Comparison of ENCODE assay signal across 1 cellular context in the genomic region with DNA sequence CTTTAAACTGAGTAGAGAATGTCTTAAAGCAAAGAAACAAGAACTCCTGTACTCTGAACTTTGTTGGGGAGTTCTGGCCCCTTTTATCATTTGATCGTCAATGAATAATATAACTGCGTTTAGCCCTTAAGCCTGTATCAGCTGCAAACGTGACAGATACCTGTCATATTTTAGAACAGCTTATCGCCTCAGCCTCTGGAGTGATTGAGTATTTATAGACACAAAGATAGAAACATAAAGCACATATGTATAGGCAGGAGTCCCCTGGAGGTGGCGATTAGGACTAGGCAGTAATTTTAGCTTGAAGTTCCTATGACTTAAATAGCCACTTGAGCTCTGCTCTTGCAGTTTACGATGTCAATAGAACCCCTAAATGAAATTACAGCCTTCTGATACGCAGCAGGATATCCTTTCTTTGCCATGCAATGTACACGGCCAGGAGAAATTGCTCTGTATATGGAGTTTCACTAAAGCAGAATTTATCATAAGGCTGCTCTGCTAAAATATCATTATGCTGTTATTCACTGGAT.
TF ChIP-seq lines count a peak whose summit lies in the region.

No MANE protein-coding gene starts in this region.

TF ChIP-seq in GM23338, 12 proteins besides CTCF, POLR2A, EP300 and RAD21 (continued from another document):
- TF ChIP-seq, protein P1, sequence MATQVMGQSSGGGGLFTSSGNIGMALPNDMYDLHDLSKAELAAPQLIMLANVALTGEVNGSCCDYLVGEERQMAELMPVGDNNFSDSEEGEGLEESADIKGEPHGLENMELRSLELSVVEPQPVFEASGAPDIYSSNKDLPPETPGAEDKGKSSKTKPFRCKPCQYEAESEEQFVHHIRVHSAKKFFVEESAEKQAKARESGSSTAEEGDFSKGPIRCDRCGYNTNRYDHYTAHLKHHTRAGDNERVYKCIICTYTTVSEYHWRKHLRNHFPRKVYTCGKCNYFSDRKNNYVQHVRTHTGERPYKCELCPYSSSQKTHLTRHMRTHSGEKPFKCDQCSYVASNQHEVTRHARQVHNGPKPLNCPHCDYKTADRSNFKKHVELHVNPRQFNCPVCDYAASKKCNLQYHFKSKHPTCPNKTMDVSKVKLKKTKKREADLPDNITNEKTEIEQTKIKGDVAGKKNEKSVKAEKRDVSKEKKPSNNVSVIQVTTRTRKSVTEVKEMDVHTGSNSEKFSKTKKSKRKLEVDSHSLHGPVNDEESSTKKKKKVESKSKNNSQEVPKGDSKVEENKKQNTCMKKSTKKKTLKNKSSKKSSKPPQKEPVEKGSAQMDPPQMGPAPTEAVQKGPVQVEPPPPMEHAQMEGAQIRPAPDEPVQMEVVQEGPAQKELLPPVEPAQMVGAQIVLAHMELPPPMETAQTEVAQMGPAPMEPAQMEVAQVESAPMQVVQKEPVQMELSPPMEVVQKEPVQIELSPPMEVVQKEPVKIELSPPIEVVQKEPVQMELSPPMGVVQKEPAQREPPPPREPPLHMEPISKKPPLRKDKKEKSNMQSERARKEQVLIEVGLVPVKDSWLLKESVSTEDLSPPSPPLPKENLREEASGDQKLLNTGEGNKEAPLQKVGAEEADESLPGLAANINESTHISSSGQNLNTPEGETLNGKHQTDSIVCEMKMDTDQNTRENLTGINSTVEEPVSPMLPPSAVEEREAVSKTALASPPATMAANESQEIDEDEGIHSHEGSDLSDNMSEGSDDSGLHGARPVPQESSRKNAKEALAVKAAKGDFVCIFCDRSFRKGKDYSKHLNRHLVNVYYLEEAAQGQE (IDR thresholded peaks at IDR 0.05; ENCODE audit: unreplicated experiment), result no peak
- no peak for TF ChIP-seq NANOG (IDR thresholded peaks at IDR 0.05; ENCODE audit: borderline replicate concordance)
- no peak for TF ChIP-seq ZNF331 (CRISPR knock-in tag; IDR thresholded peaks at IDR 0.05; ENCODE audit: low read depth)
- no peak for TF ChIP-seq JUNB (IDR thresholded peaks at IDR 0.05; ENCODE audit: unreplicated experiment)
- TF ChIP-seq EZH2 (IDR thresholded peaks at IDR 0.05; ENCODE audit: low read depth, unreplicated experiment), result no peak
- TF ChIP-seq STAT1 (IDR thresholded peaks at IDR 0.05; ENCODE audit: unreplicated experiment), result no peak
